27 cellular contexts compared by ENCODE assay signal in genomic region chr12:2732290-2732689, GRCh38.
DNase-seq lines count a peak whose midpoint lies in the region; ATAC-seq, FAIRE-seq and TF ChIP-seq lines count a peak whose summit lies in the region.
"Had no signal": no experiment of that assay in that cellular context is flagged by ENCODE, and none has a peak within 500 bp of the region (broad histone marks: within the 10 kb centered on the region; RNA-seq: fewer than 3 reads in every experiment).

No MANE protein-coding gene starts in this region.

- no peaks in the 10 kb centered on the region for H3K79me2 ChIP-seq in H1 (ENCODE audit: control insufficient read depth in 1 of 2, insufficient read depth in 2 of 2, low read length in 2 of 2)

- no peaks in the 10 kb centered on the region for H3K4me1 ChIP-seq in H1 (replicated peaks in 1 of 4; ENCODE audit: control insufficient read depth in 3 of 4, insufficient read depth in 4 of 4, low read length in 3 of 4)
- H3K4me1 ChIP-seq: upper lobe of left lung had no signal

- no peak overlapping the region for H3K4me3 ChIP-seq in H1 (ENCODE audit: extremely low read depth in 1 of 4, insufficient read depth in 2 of 4, low read depth in 3 of 4, low read length in 4 of 4)
- H3K4me3 ChIP-seq: coronary artery, lung, upper lobe of left lung had no signal

- peak overlapping the region; percentile 56 for H3K4me3 Mint-ChIP-seq in T-helper 2 cell treated with Interferon-gamma antibody and Interleukin-4, amounts not matched to agents 5 μg/mL and 100 μg/mL, for 36 hours
- H3K4me3 Mint-ChIP-seq: activated naive CD4-positive, alpha-beta T cell treated with anti-CD3 and anti-CD28 coated beads, Interleukin-2, amount 50 U/mL, for 24 hours; IgD-negative memory B cell; natural killer cell treated with Interleukin-12 subunit alpha and Interleukin-12 subunit beta and Interleukin-15 and Interleukin-18, amount 100 ng/mL, for 72 hours had no signal

- no peaks in the 10 kb centered on the region for H4K20me1 ChIP-seq in H1 (replicated peaks in 1 of 2; ENCODE audit: control insufficient read depth in 1 of 2, insufficient read depth in 2 of 2, low read length in 2 of 2)

- TF ChIP-seq POLR2A in H1 (IDR thresholded peaks at IDR 0.05; ENCODE audit: control extremely low read depth in 1 of 2, low read depth in 2 of 2, low read length in 2 of 2): no peak

- no peak for TF ChIP-seq RAD21 in H1 (IDR thresholded peaks at IDR 0.05 in 1 of 2, conservative IDR thresholded peaks at IDR 0.05 in 1 of 2; ENCODE audit: low read depth in 2 of 2, low read length in 2 of 2)

- H3K36me3 ChIP-seq in H1 (ENCODE audit: control insufficient read depth in 2 of 4, insufficient read depth in 4 of 4, low read length in 3 of 4): no peaks in the 10 kb centered on the region
- H3K36me3 ChIP-seq: upper lobe of left lung, WERI-Rb-1 had no signal

- no peak overlapping the region for H3K27ac ChIP-seq in H1 (ENCODE audit: low read depth, low read length)
- H3K27ac ChIP-seq: coronary artery, epithelial cell of prostate, upper lobe of left lung, WERI-Rb-1 had no signal

- no peaks in the 10 kb centered on the region for H3K79me1 ChIP-seq in H1 (ENCODE audit: low read depth, low read length)

- H3K4ac ChIP-seq in H1 (replicated peaks; ENCODE audit: insufficient read length, low read depth, low read length): no peak overlapping the region

- H3K27me3 Mint-ChIP-seq in T-helper 2 cell treated with Interferon-gamma antibody and Interleukin-4, amounts not matched to agents 5 μg/mL and 100 μg/mL, for 36 hours (ENCODE audit: low read depth): peaks cover 40% of the 10 kb centered on the region

- no peak overlapping the region for H3K9ac ChIP-seq in H1 (replicated peaks in 1 of 4; ENCODE audit: extremely low read depth in 1 of 4, low read depth in 3 of 4, low read length in 3 of 4)

- no peak overlapping the region for H2BK5ac ChIP-seq in H1 (ENCODE audit: low read depth, low read length)

- no peak overlapping the region for H3K56ac ChIP-seq in H1 (replicated peaks; ENCODE audit: insufficient read length, low read depth, low read length)

- no peak overlapping the region for H3K23ac ChIP-seq in H1 (ENCODE audit: insufficient read length)

- no peak overlapping the region for H2BK12ac ChIP-seq in H1 (ENCODE audit: low read depth, low read length)

- H3K18ac ChIP-seq in H1 (ENCODE audit: extremely low read depth, low read length): no peak overlapping the region

- no peak for ATAC-seq in GM21360 (IDR thresholded peaks at IDR 0.05; ENCODE audit: unreplicated experiment)
- ATAC-seq: natural killer cell treated with Interleukin-12 subunit alpha and Interleukin-12 subunit beta and Interleukin-15 and Interleukin-18, amount 100 ng/mL, for 72 hours had no signal

- H3K14ac ChIP-seq in H1 (ENCODE audit: insufficient read length): peak overlapping the region; percentile 42

- POLR2A ChIA-PET in H1 (lab: Charles Lee; ENCODE audit: partially characterized antibody): no interaction called here

- H3K27me3 ChIP-seq in H1 (replicated peaks in 1 of 4; ENCODE audit: control insufficient read depth in 3 of 4, extremely low read depth in 1 of 4, insufficient read depth in 3 of 4, low read length in 3 of 4): no peaks in the 10 kb centered on the region
- H3K27me3 ChIP-seq: upper lobe of left lung had no signal

- peaks cover 17% of the 10 kb centered on the region for H3K4me1 Mint-ChIP-seq in T-helper 2 cell treated with Interferon-gamma antibody and Interleukin-4, amounts not matched to agents 5 μg/mL and 100 μg/mL, for 36 hours (ENCODE audit: low read depth)

- H3K9me3 ChIP-seq in H1 (ENCODE audit: insufficient read depth in 2 of 2, low read depth in 1 of 2, low read length in 1 of 2): no peaks in the 10 kb centered on the region
- H3K9me3 ChIP-seq: upper lobe of left lung had no signal

- TF ChIP-seq CTCF in H1 (IDR thresholded peaks at IDR 0.05; ENCODE audit: control extremely low read depth in 1 of 3, insufficient read depth in 1 of 3, low read depth in 1 of 3, low read length in 3 of 3): no peak

- H4K91ac ChIP-seq in H1 (replicated peaks; ENCODE audit: insufficient read length, low read length): no peak overlapping the region

- H4K5ac ChIP-seq in H1 (ENCODE audit: insufficient read length, low read depth, low read length): no peak overlapping the region

- H2AK5ac ChIP-seq in H1 (ENCODE audit: low read depth, low read length): no peak overlapping the region

- H4K8ac ChIP-seq in H1 (ENCODE audit: extremely low read depth, insufficient read depth, low read length): no peak overlapping the region

- no peak overlapping the region for H2AFZ ChIP-seq in H1 (ENCODE audit: low read length)

- H2BK15ac ChIP-seq in H1 (ENCODE audit: low read length): no peak overlapping the region

- no peak for FAIRE-seq in H1 (lab: Jason Lieb, UNC)

- no peak for DNase-seq in T-helper 2 cell treated with Interferon-gamma antibody and Interleukin-4, amounts not matched to agents 5 μg/mL and 100 μg/mL, for 36 hours (ENCODE audit: low spot score)
- DNase-seq in T-helper 2 cell (no peak), GF-D8 (lab: John Stamatoyannopoulos, UW) (peak; percentile 79), UCSD-AML1 (lab: John Stamatoyannopoulos, UW; ENCODE audit: unreplicated experiment) (peak; percentile 57), H1 (ENCODE audit: low read depth in 1 of 2, low spot score in 2 of 2) (no peak), medulla oblongata (ENCODE audit: extremely low spot score) (no peak), NCI-H1436 (lab: John Stamatoyannopoulos, UW) (no peak)
- DNase-seq: 8988T; activated CD4-positive, alpha-beta T cell treated with anti-CD3 and anti-CD28 coated beads for 48 hours; Calu3; DND-41; effector CD8-positive, alpha-beta T cell; hypothalamus; NCI-H1105 treated with DMSO at 0.1 percent for 48 hours; NCI-H1930; NCI-H526; NK-92 treated with Interleukin-12 subunit alpha and Interleukin-12 subunit beta, amount 100 ng/mL, for 24 hours; stimulated activated CD4-positive, alpha-beta T cell treated with anti-CD3 and anti-CD28 coated beads, Interleukin-4, amount 100 ng/mL, for 24 hours had no signal

- H3K27ac Mint-ChIP-seq in T-helper 2 cell treated with Interferon-gamma antibody and Interleukin-4, amounts not matched to agents 5 μg/mL and 100 μg/mL, for 36 hours: peak overlapping the region; percentile 62
- H3K27ac Mint-ChIP-seq: activated naive CD4-positive, alpha-beta T cell treated with anti-CD3 and anti-CD28 coated beads, Interleukin-2, amount 50 U/mL, for 24 hours; IgD-negative memory B cell; natural killer cell treated with Interleukin-12 subunit alpha and Interleukin-12 subunit beta and Interleukin-15 and Interleukin-18, amount 100 ng/mL, for 72 hours had no signal

- whole genome bisulfite sequencing in H1 (ENCODE audit: extremely low coverage in 1 of 2, insufficient coverage in 1 of 2, insufficient read length in 1 of 2, insufficient replicate concordance in 2 of 2, low coverage in 1 of 2, low lambda C conversion rate in 2 of 2, missing lambda C conversion rate in 1 of 2), 2 experiments: 88% methylated on average over 6 of the region's 6 CpGs; no CpG with 5 or more reads in 1 of the 2 experiments

- CTCF ChIA-PET in H1 (lab: Charles Lee; ENCODE audit: partially characterized antibody): interaction anchor here (0.9 to 13.1 kb wide), 3 partner anchors 49 to 212 kb away, joined by 3 to 175 read pairs (median 5); no protein-coding TSS in a partner anchor

- TF ChIP-seq EP300 in H1 (IDR thresholded peaks at IDR 0.05; ENCODE audit: borderline replicate concordance in 1 of 2, low read depth in 2 of 2, low read length in 2 of 2): no peak

- no peaks in the 10 kb centered on the region for H3K23me2 ChIP-seq in H1 (ENCODE audit: low read depth, low read length)

- no peak overlapping the region for H3K4me2 ChIP-seq in H1 (ENCODE audit: insufficient read depth in 1 of 2, low read depth in 2 of 2, low read length in 2 of 2)

- H2BK20ac ChIP-seq in H1 (ENCODE audit: low read length): no peak overlapping the region

- H3K36me3 Mint-ChIP-seq in T-helper 2 cell treated with Interferon-gamma antibody and Interleukin-4, amounts not matched to agents 5 μg/mL and 100 μg/mL, for 36 hours (ENCODE audit: low read depth): no peaks in the 10 kb centered on the region
- H3K36me3 Mint-ChIP-seq: activated naive CD4-positive, alpha-beta T cell treated with anti-CD3 and anti-CD28 coated beads, Interleukin-2, amount 50 U/mL, for 24 hours; natural killer cell treated with Interleukin-12 subunit alpha and Interleukin-12 subunit beta and Interleukin-15 and Interleukin-18, amount 100 ng/mL, for 72 hours had no signal

- no peak overlapping the region for H2BK120ac ChIP-seq in H1 (replicated peaks; ENCODE audit: low read depth, low read length)

- H3K9me3 Mint-ChIP-seq in T-helper 2 cell treated with Interferon-gamma antibody and Interleukin-4, amounts not matched to agents 5 μg/mL and 100 μg/mL, for 36 hours: no peaks in the 10 kb centered on the region
- H3K9me3 Mint-ChIP-seq: activated naive CD4-positive, alpha-beta T cell treated with anti-CD3 and anti-CD28 coated beads, Interleukin-2, amount 50 U/mL, for 24 hours; natural killer cell treated with Interleukin-12 subunit alpha and Interleukin-12 subunit beta and Interleukin-15 and Interleukin-18, amount 100 ng/mL, for 72 hours had no signal

TF ChIP-seq in H1, 55 proteins besides CTCF, POLR2A, EP300 and RAD21 (continues in another document):
- TF ChIP-seq HDAC6 (IDR thresholded peaks at IDR 0.05; ENCODE audit: low read depth, low read length): no peak
- TF ChIP-seq PHF8 (conservative IDR thresholded peaks at IDR 0.05; ENCODE audit: low read depth, low read length): no peak
- TF ChIP-seq NANOG (IDR thresholded peaks at IDR 0.05; ENCODE audit: insufficient read depth, low read depth, low read length, poor library complexity, severe bottlenecking): no peak
- no peak for TF ChIP-seq JUN (IDR thresholded peaks at IDR 0.05; ENCODE audit: low read depth, low read length)
- TF ChIP-seq GABPA (IDR thresholded peaks at IDR 0.05; ENCODE audit: borderline replicate concordance, insufficient read depth, low read length): no peak

Comparison
In these comparisons a context has a peak if more than half of its experiments do, and no peak if none do; other contexts are left out.
1. DNase-seq: peak in GF-D8 (single experiment) and UCSD-AML1 (single experiment); none in T-helper 2 cell treated with Interferon-gamma antibody and Interleukin-4, amounts not matched to agents 5 μg/mL and 100 μg/mL, for 36 hours (single experiment), T-helper 2 cell (0 of 5), H1 (0 of 2), medulla oblongata (single experiment) and NCI-H1436 (single experiment).